Comparison of ENCODE assay signal across 8 cellular contexts in genomic region chr22:40289991-40290459, GRCh38. TPM values are rescaled to one million over a fixed set of nuclear protein-coding genes. Genes with fewer than 3 reads are reported as not detected.
DNase-seq lines count a peak whose midpoint lies in the region; ATAC-seq, FAIRE-seq and TF ChIP-seq lines count a peak whose summit lies in the region.

No MANE protein-coding gene starts in this region.

- no peaks in the 10 kb centered on the region for H3K9me3 ChIP-seq in right lobe of liver
- H3K9me3 ChIP-seq in HepG2 (ENCODE audit: low read length), result no peaks in the 10 kb centered on the region
- H3K9me3 ChIP-seq in naive thymus-derived CD4-positive, alpha-beta T cell (ENCODE audit: control insufficient read depth in 2 of 3, low read length in 3 of 3), result no peaks in the 10 kb centered on the region
- H3K9me3 ChIP-seq in upper lobe of right lung, result no peaks in the 10 kb centered on the region

- intact Hi-C loops in right lobe of liver (cut with DNase I), result no loop called here
- intact Hi-C loops in HepG2 (cut with micrococcal nuclease; ENCODE audit: unreplicated experiment), result no loop called here
- intact Hi-C loops in naive thymus-derived CD4-positive, alpha-beta T cell (cut with micrococcal nuclease), result loop anchor here (1.0 to 5.0 kb wide), 8 partner anchors 11 to 246 kb away; partner anchors contain the start of genes ADSL (in 2 of the 2) and TNRC6B (in 1 of the 2)
- intact Hi-C loops in upper lobe of right lung (cut with DNase I), result no loop called here

- in situ Hi-C loops in HepG2 (cut with HindIII; ENCODE audit: extremely low pct_ligation_motif_present, low pct_unique_long_range_greater_than_20kb), result no loop called here
- in situ Hi-C loops in KBM-7 (cut with MboI; ENCODE audit: low pct_unique_long_range_greater_than_20kb, low sequenced_read_pairs), result no loop called here

- no peak overlapping the region for H3K9ac ChIP-seq in HepG2 (ENCODE audit: insufficient read depth, low read depth, low read length)

- POLR2A ChIA-PET in HepG2 (lab: Yijun Ruan, JAX), result no interaction called here
- POLR2A ChIA-PET in naive thymus-derived CD4-positive, alpha-beta T cell (lab: Charles Lee), result interaction anchor here (0.6 to 2.0 kb wide), 16 partner anchors 10 to 246 kb away, joined by 3 to 9 read pairs (median 4); partner anchors contain the start of gene TNRC6B

- TF ChIP-seq EP300 in HepG2 (IDR thresholded peaks at IDR 0.05; ENCODE audit: low read depth in 2 of 2, low read length in 2 of 2) (no peak), HepG2 (CRISPR knock-in tag; IDR thresholded peaks at IDR 0.05; ENCODE audit: borderline replicate concordance) (no peak)

- TF ChIP-seq RAD21 in HepG2 (CRISPR knock-in tag; IDR thresholded peaks at IDR 0.05), result no peak

- H3K4me2 ChIP-seq in HepG2 (ENCODE audit: low read depth, low read length), result no peak overlapping the region

- peaks cover 0 to 70% (median 11%) of the 10 kb centered on the region in 4 donors for H3K36me3 ChIP-seq in right lobe of liver
- H3K36me3 ChIP-seq in HepG2 (replicated peaks in 1 of 2; ENCODE audit: control insufficient read depth in 1 of 2, insufficient read depth in 2 of 2, low read length in 2 of 2), result peaks cover 18 to 72% of the 10 kb centered on the region in 2 experiments; a peak in 4 of 5 replicates
- H3K36me3 ChIP-seq in naive thymus-derived CD4-positive, alpha-beta T cell (ENCODE audit: control insufficient read depth in 2 of 3, insufficient read depth in 3 of 3, low read length in 3 of 3), result peaks cover 0 to 49% (median 16%) of the 10 kb centered on the region in 3 experiments
- H3K36me3 ChIP-seq in upper lobe of right lung, result peaks cover 90% of the 10 kb centered on the region

- H3K4me3 ChIP-seq in right lobe of liver, result no peak overlapping the region
- no peak overlapping the region for H3K4me3 ChIP-seq in HepG2 (replicated peaks in 1 of 3; ENCODE audit: insufficient read depth in 1 of 3, low read depth in 2 of 3, low read length in 3 of 3)
- H3K4me3 ChIP-seq in naive thymus-derived CD4-positive, alpha-beta T cell (ENCODE audit: low read length), result peak overlapping the region; percentile 15
- H3K4me3 ChIP-seq in upper lobe of right lung, result no peak overlapping the region

- TF ChIP-seq CTCF in right lobe of liver (IDR thresholded peaks at IDR 0.05) (no peak), HepG2 (CRISPR knock-in tag; IDR thresholded peaks at IDR 0.05) (no peak), upper lobe of right lung (IDR thresholded peaks at IDR 0.05) (no peak)

- peak overlapping the region; percentile 53 to 86 (median 78) for H3K4me3 Mint-ChIP-seq in naive thymus-derived CD4-positive, alpha-beta T cell

- H3K9me3 Mint-ChIP-seq in naive thymus-derived CD4-positive, alpha-beta T cell, result no peaks in the 10 kb centered on the region

- H3K4me1 Mint-ChIP-seq in naive thymus-derived CD4-positive, alpha-beta T cell, result peaks cover 25 to 80% (median 70%) of the 10 kb centered on the region in 7 donors

- 66% methylated on average over 12 of the region's 16 CpGs for WGBS in right lobe of liver (ENCODE audit: insufficient coverage, low coverage, low lambda C conversion rate, missing lambda C conversion rate)
- 91% methylated on average over 16 of the region's 16 CpGs for WGBS in HepG2 (ENCODE audit: low lambda C conversion rate)

- H3K36me3 Mint-ChIP-seq in naive thymus-derived CD4-positive, alpha-beta T cell, result peaks cover 17 to 49% (median 47%) of the 10 kb centered on the region in 5 donors

- peak overlapping the region; percentile 93 to 99 (median 96) for H3K27ac Mint-ChIP-seq in naive thymus-derived CD4-positive, alpha-beta T cell

- no peaks in the 10 kb centered on the region for H4K20me1 ChIP-seq in HepG2 (ENCODE audit: insufficient read depth, low read length)

- no peaks in the 10 kb centered on the region for H3K4me1 ChIP-seq in right lobe of liver
- H3K4me1 ChIP-seq in HepG2 (ENCODE audit: insufficient read depth, low read length), result no peaks in the 10 kb centered on the region
- peaks cover 22 to 41% of the 10 kb centered on the region in 2 donors for H3K4me1 ChIP-seq in naive thymus-derived CD4-positive, alpha-beta T cell (ENCODE audit: control insufficient read depth in 2 of 2, insufficient read depth in 2 of 2, low read length in 2 of 2)
- H3K4me1 ChIP-seq in upper lobe of right lung, result no peaks in the 10 kb centered on the region

- no peaks in the 10 kb centered on the region for H3K79me2 ChIP-seq in HepG2 (ENCODE audit: insufficient read depth, low read length)

- DNase-seq in right lobe of liver (no peak), HepG2 (ENCODE audit: low spot score) (no peak), upper lobe of right lung (no peak), KBM-7 (no peak), AG08395 (ENCODE audit: low spot score) (no peak)
- peak; percentile 77 to 79 for DNase-seq in activated T-cell treated with anti-CD3 and anti-CD28 coated beads, Interleukin-2, amount 50 U/mL, for 48 hours
- DNase-seq in naive thymus-derived CD4-positive, alpha-beta T cell, result peak; percentile 45 to 83 (median 75)

- CTCF ChIA-PET in HepG2 (lab: Yijun Ruan, JAX; ENCODE audit: low intra/inter-chr PET ratio, low total read pairs), result no interaction called here
- CTCF ChIA-PET in naive thymus-derived CD4-positive, alpha-beta T cell (lab: Charles Lee), result interaction anchor here (0.8 to 2.0 kb wide), 4 partner anchors 18 to 172 kb away, joined by 3 to 16 read pairs (median 3); partner anchors contain the start of gene ADSL

- ATAC-seq in right lobe of liver (peak; percentile 21 to 51 (median 38)), HepG2 (no peak), upper lobe of right lung (peak; percentile 72), HG02884 (IDR thresholded peaks at IDR 0.05; ENCODE audit: unreplicated experiment) (no peak)
- ATAC-seq in naive thymus-derived CD4-positive, alpha-beta T cell, result peak; percentile 94

- no peak overlapping the region for H2AFZ ChIP-seq in HepG2 (ENCODE audit: low read length)

- TF ChIP-seq POLR2A in right lobe of liver (IDR thresholded peaks at IDR 0.05), result no peak
- TF ChIP-seq POLR2A in HepG2 (IDR thresholded peaks at IDR 0.05; ENCODE audit: insufficient read depth in 1 of 2, low read depth in 2 of 2, low read length in 2 of 2), result no peak

- no peaks in the 10 kb centered on the region for H3K27me3 Mint-ChIP-seq in naive thymus-derived CD4-positive, alpha-beta T cell

- FAIRE-seq in HepG2 (lab: Jason Lieb, UNC), result no peak

- H3K27me3 ChIP-seq in right lobe of liver (no peaks in the 10 kb centered on the region), HepG2 (ENCODE audit: control insufficient read depth in 1 of 2, insufficient read depth in 2 of 2, low read length in 2 of 2) (no peaks in the 10 kb centered on the region), upper lobe of right lung (no peaks in the 10 kb centered on the region)
- no peaks in the 10 kb centered on the region for H3K27me3 ChIP-seq in naive thymus-derived CD4-positive, alpha-beta T cell (ENCODE audit: control insufficient read depth in 2 of 2, insufficient read depth in 2 of 2, low read length in 2 of 2)

- no peak overlapping the region for H3K27ac ChIP-seq in right lobe of liver
- no peak overlapping the region for H3K27ac ChIP-seq in HepG2 (ENCODE audit: extremely low read length, insufficient read depth, low read length)
- peak overlapping the region; percentile 87 for H3K27ac ChIP-seq in naive thymus-derived CD4-positive, alpha-beta T cell (ENCODE audit: low read depth, low read length)
- H3K27ac ChIP-seq in upper lobe of right lung, result peak overlapping the region; percentile 24

- no TSS peak for BruUV-seq in HepG2 (replicated peaks; lab: Mats Ljungman, UMichigan)

TF ChIP-seq in HepG2, 621 proteins besides CTCF, POLR2A, EP300 and RAD21 (continues in another document):
- TF ChIP-seq ARID2 (CRISPR knock-in tag; IDR thresholded peaks at IDR 0.05; ENCODE audit: borderline replicate concordance) (no peak), ZNF101 (CRISPR knock-in tag; IDR thresholded peaks at IDR 0.05; ENCODE audit: borderline replicate concordance, low read depth) (no peak), ZBTB3 (CRISPR knock-in tag; IDR thresholded peaks at IDR 0.05; ENCODE audit: borderline replicate concordance, low read depth) (no peak), ZNF121 (CRISPR knock-in tag; IDR thresholded peaks at IDR 0.05) (no peak)

RNA-seq across cellular contexts. Expression of gene ADSL, which starts 56.3 kb away (rescaled TPM):
- total RNA-seq in right lobe of liver, result 10 to 100 TPM; 15.1 to 47.6 (median 24.9) TPM
- 174 and 246 TPM in 2 replicates for total RNA-seq in HepG2 (2016; rRNA removed; fragmentation: Illumina TruSeq; extraction: Trizol)
- 48.4 and 50.9 TPM in 2 replicates for total RNA-seq in HepG2 (2016; cell fraction: cytosol; rRNA removed; fragmentation: Illumina TruSeq; extraction: Trizol; ENCODE audit: low read depth)
- 170 and 259 TPM in 2 replicates for total RNA-seq in HepG2 (2016; cell fraction: insoluble cytoplasmic fraction; rRNA removed; fragmentation: Illumina TruSeq; extraction: Trizol)
- 74.9 and 82.1 TPM in 2 replicates for total RNA-seq in HepG2 (2016; cell fraction: membrane; rRNA removed; fragmentation: Illumina TruSeq; extraction: Trizol)
- 104 TPM in 2 replicates for total RNA-seq in HepG2 (2016; cell fraction: nucleus; rRNA removed; fragmentation: Illumina TruSeq; extraction: Trizol)
- 123 and 126 TPM in 2 replicates for polyA plus RNA-seq in HepG2 (2011; rRNA removed)
- polyA plus RNA-seq in HepG2 (2011; cell fraction: cytosol; rRNA removed), result 146 and 165 TPM in 2 replicates
- polyA plus RNA-seq in HepG2 (2011; cell fraction: nucleus; rRNA removed), result 121 and 128 TPM in 2 replicates
- polyA plus RNA-seq in HepG2 (2012), result 85.3 and 95.9 TPM in 2 replicates
- polyA plus RNA-seq in HepG2 (2016; cell fraction: cytosol; fragmentation: Illumina TruSeq; extraction: Trizol; ENCODE audit: low read depth), result 29.4 and 31.7 TPM in 2 replicates
- 192 and 202 TPM in 2 replicates for polyA plus RNA-seq in HepG2 (2016; cell fraction: insoluble cytoplasmic fraction; fragmentation: Illumina TruSeq; extraction: Trizol; ENCODE audit: low read depth)
- polyA plus RNA-seq in HepG2 (2016; cell fraction: membrane; fragmentation: Illumina TruSeq; extraction: Trizol; ENCODE audit: low read depth), result 40.9 and 42.5 TPM in 2 replicates
- polyA plus RNA-seq in HepG2 (2016; cell fraction: nucleus; fragmentation: Illumina TruSeq; extraction: Trizol; ENCODE audit: insufficient read depth, low read depth), result 112 and 125 TPM in 2 replicates
- polyA minus RNA-seq in HepG2 (2011; rRNA and poly(A)+ RNA removed; ENCODE audit: low replicate concordance), result 148 and 183 TPM in 2 replicates
- 49.9 and 55.2 TPM in 2 replicates for polyA minus RNA-seq in HepG2 (2011; cell fraction: cytosol; rRNA and poly(A)+ RNA removed)
- polyA minus RNA-seq in HepG2 (2011; cell fraction: nucleus; rRNA and poly(A)+ RNA removed), result 79.3 and 97.1 TPM in 2 replicates
- total RNA-seq in naive thymus-derived CD4-positive, alpha-beta T cell, result 100 to 1,000 TPM in 1 of 5 experiments, 10 to 100 TPM in 4; 54.4 to 127 (median 61.9) TPM
- 100 to 1,000 TPM; 118 to 121 TPM for polyA plus RNA-seq in naive thymus-derived CD4-positive, alpha-beta T cell
- total RNA-seq in upper lobe of right lung, result 38.7 TPM

Comparison
In these comparisons a context has a peak if more than half of its experiments do, and no peak if none do; other contexts are left out.
1. ATAC-seq: peak in right lobe of liver (4 of 4), naive thymus-derived CD4-positive, alpha-beta T cell (single experiment) and upper lobe of right lung (single experiment); none in HepG2 (single experiment) and HG02884 (single experiment).
2. DNase-seq: peak in activated T-cell treated with anti-CD3 and anti-CD28 coated beads, Interleukin-2, amount 50 U/mL, for 48 hours (2 of 2) and naive thymus-derived CD4-positive, alpha-beta T cell (9 of 9); none in right lobe of liver (0 of 3), HepG2 (single experiment), upper lobe of right lung (single experiment), KBM-7 (single experiment) and AG08395 (single experiment).
3. H3K27ac ChIP-seq: peak in naive thymus-derived CD4-positive, alpha-beta T cell (single experiment) and upper lobe of right lung (single experiment); none in right lobe of liver (0 of 3) and HepG2 (single experiment).
4. intact Hi-C loops: an anchor here in naive thymus-derived CD4-positive, alpha-beta T cell (1.0 to 5.0 kb wide); none called in right lobe of liver, HepG2 and upper lobe of right lung.